Comparison of ENCODE assay signal across 1 cellular context in genomic region chr1:210407207-210407886, GRCh38.
TF ChIP-seq lines count a peak whose summit lies in the region.

No MANE protein-coding gene starts in this region.

TF ChIP-seq in HEK293, 187 proteins besides CTCF, POLR2A, EP300 and RAD21 (continued from another document):
- no peak for TF ChIP-seq PRDM6 (tag by site-specific recombination; IDR thresholded peaks at IDR 0.05)
TF ChIP-seq in HEK293: peak in this region for 13.
